In the genomic region with DNA sequence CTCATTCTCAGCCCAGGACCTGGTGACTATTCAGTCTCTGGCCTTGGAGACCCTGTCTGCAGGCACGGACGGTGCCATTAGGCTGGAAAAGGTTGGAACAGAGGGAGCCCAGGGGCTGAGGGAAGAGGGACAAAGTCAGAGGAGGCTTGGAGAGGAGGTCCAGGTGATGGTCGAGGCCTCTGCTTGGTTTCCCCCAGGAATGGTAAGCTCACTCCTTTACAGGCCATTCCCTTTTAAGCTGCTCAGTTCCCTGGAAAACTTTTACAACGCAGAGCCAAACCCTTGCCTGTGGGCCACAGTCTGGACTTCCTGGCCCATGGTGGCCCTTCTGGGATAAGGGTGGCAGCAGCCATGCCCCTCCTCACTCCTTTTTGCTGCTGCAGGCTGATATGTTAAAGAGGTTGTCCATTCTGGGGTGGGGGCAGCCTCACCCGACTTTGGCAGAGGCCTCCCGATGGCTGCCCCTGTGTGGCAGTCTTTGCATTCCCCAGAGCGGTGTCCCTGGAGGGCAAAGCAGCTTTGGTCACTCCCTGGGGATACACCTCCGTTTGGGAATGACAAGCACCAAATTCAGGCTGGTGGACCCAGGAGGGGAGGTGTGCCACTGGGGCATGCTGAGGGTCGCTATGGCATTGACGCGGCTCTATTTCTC, we compare ENCODE assay signal across 26 cellular contexts. TPM values are rescaled to one million over a fixed set of nuclear protein-coding genes. Genes with fewer than 3 reads are reported as not detected.
"Had no signal": no experiment of that assay in that cellular context is flagged by ENCODE, and none has a peak within 500 bp of the region (broad histone marks: within the 10 kb centered on the region; RNA-seq: fewer than 3 reads in every experiment).

No MANE protein-coding gene starts in this region.

- H3K9me3 Mint-ChIP-seq: activated CD4-positive, alpha-beta T cell treated with anti-CD3 and anti-CD28 coated beads, Interleukin-2, amount 10 ng/mL, durations not matched to agents 7 days and 5 days; activated naive CD8-positive, alpha-beta T cell treated with anti-CD3 and anti-CD28 coated beads, Interleukin-2, amount 50 U/mL, for 24 hours had no signal

- H3K4me1 ChIP-seq: heart right ventricle, left lung, psoas muscle, tibial nerve had no signal

- ATAC-seq: activated CD4-positive, CD25-positive, alpha-beta regulatory T cell treated with anti-CD3 and anti-CD28 coated beads, Interleukin-2, amount 50 U/mL, for 24 hours; activated naive CD8-positive, alpha-beta T cell treated with anti-CD3 and anti-CD28 coated beads, Interleukin-2, amount 50 U/mL, for 24 hours; heart right ventricle; left lung; naive thymus-derived CD8-positive, alpha-beta T cell; psoas muscle; stimulated activated naive CD8-positive, alpha-beta T cell treated with anti-CD3 and anti-CD28 coated beads, Interleukin-15, Interleukin-2, amounts not matched to agents 100 U/mL and 50 U/mL, for 24 hours had no signal

- H3K9ac ChIP-seq: neural progenitor cell, SK-N-SH had no signal

- H3K4me2 ChIP-seq: neural progenitor cell, SK-N-SH had no signal

- H3K36me3 Mint-ChIP-seq: neural progenitor cell had no signal

- H3K36me3 ChIP-seq: heart right ventricle, left lung, neural progenitor cell, ovary, tibial nerve had no signal

- H3K27me3 ChIP-seq: neural progenitor cell, ovary, tibial nerve had no signal

- H3K27ac ChIP-seq: heart right ventricle, left lung, neural progenitor cell, ovary, psoas muscle, tibial nerve, VCaP had no signal

- H3K27ac Mint-ChIP-seq: activated CD4-positive, alpha-beta T cell treated with anti-CD3 and anti-CD28 coated beads, Interleukin-2, amount 10 ng/mL, durations not matched to agents 7 days and 5 days; activated naive CD8-positive, alpha-beta T cell treated with anti-CD3 and anti-CD28 coated beads, Interleukin-2, amount 50 U/mL, for 24 hours; naive thymus-derived CD8-positive, alpha-beta T cell; neural progenitor cell had no signal

- H3K9me3 ChIP-seq: left lung, ovary, psoas muscle, SK-N-SH had no signal

- H3K4me3 Mint-ChIP-seq: activated CD4-positive, alpha-beta T cell treated with anti-CD3 and anti-CD28 coated beads, Interleukin-2, amount 10 ng/mL, durations not matched to agents 7 days and 5 days; activated naive CD8-positive, alpha-beta T cell treated with anti-CD3 and anti-CD28 coated beads, Interleukin-2, amount 50 U/mL, for 24 hours; naive thymus-derived CD8-positive, alpha-beta T cell had no signal

- H3K4me1 Mint-ChIP-seq: activated naive CD8-positive, alpha-beta T cell treated with anti-CD3 and anti-CD28 coated beads, Interleukin-2, amount 50 U/mL, for 24 hours had no signal

- FAIRE-seq: endometrium, keratinocyte had no signal

- H3K4me3 ChIP-seq: heart right ventricle, left lung, neural progenitor cell, ovary, psoas muscle, tibial nerve had no signal

- DNase-seq: activated CD4-positive, alpha-beta T cell treated with anti-CD3 and anti-CD28 coated beads, Interleukin-2, amount 10 ng/mL, durations not matched to agents 7 days and 5 days; activated gamma-delta T cell; activated naive CD4-positive, alpha-beta T cell treated with anti-CD3 and anti-CD28 coated beads, Interleukin-2, amount 50 U/mL, for 16 hours; activated naive CD8-positive, alpha-beta T cell treated with anti-CD3 and anti-CD28 coated beads, Interleukin-2, amount 50 U/mL, for 24 hours; cerebellar nuclear complex; cortex of kidney; heart right ventricle; ovary; psoas muscle; right cardiac atrium; SK-N-SH; stimulated activated CD4-positive, alpha-beta T cell treated with anti-CD3 and anti-CD28 coated beads, Interleukin-12 subunit alpha, Interleukin-12 subunit beta, amount 100 ng/mL, for 4 hours; stimulated activated CD4-positive, alpha-beta T cell treated with anti-CD3 and anti-CD28 coated beads, Interleukin-4, amount 100 ng/mL, for 4 hours; stimulated activated naive CD8-positive, alpha-beta T cell treated with anti-CD3 and anti-CD28 coated beads, Interleukin-15, Interleukin-2, amounts not matched to agents 100 U/mL and 50 U/mL, for 24 hours; T-helper 2 cell had no signal

RNA-seq across cellular contexts. Expression of a gene that starts 34.0 kb away (rescaled TPM):
- total RNA-seq: activated CD4-positive, alpha-beta T cell treated with anti-CD3 and anti-CD28 coated beads, Interleukin-2, amount 10 ng/mL, durations not matched to agents 7 days and 5 days; epithelial cell of proximal tubule; fibroblast of villous mesenchyme; heart right ventricle; left lung; lung microvascular endothelial cell; naive thymus-derived CD8-positive, alpha-beta T cell; ovary; psoas muscle; right cardiac atrium; tibial nerve had no signal
- polyA plus RNA-seq: heart right ventricle; keratinocyte; naive thymus-derived CD8-positive, alpha-beta T cell; psoas muscle; right cardiac atrium; SK-N-SH had no signal
